13 cellular contexts compared by ENCODE assay signal in the genomic region with DNA sequence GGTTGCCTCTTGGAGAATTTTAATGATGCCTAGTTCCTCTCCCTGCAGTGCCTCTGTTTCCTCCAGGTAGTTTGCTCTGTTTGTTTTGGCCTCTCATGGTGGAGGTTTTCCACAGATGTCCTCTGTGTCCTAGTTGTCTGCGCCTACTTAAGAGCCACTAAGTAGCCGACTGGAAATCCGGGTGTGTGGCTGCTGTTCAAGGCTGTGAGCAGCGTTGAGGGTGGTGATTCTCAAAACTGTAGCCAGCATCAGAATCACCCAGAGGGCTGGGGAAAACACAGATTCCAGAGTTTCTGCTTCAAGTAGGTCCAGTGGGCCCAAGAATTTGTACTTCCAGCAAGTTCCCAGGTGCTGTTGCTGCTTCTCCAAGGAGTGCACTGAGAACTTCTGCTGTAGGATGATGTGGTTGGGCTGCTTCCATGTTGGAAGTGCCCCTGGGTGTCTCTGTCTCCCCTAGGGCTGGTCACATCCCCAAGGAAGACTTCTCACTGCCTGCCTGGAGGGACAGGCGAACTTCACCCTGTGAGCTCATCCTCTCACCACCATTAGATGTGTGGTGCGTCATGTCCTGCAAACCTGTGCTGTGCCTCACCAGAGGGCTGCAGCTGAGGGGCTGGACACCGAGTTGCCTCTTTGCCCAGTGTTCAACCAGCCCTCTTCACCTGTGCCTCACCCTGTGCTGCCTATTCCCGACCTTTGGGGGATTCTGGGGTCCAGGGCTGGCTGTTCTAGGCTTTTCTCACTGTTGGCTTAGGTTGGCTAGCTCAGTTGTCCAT. TPM values are rescaled to one million over a fixed set of nuclear protein-coding genes. Genes with fewer than 3 reads are reported as not detected.
A peak's percentile ranks its signal among the peaks of the same experiment; 100 is the strongest.
DNase-seq lines count a peak whose midpoint lies in the region; ATAC-seq and TF ChIP-seq lines count a peak whose summit lies in the region.
"Had no signal": no experiment of that assay in that cellular context is flagged by ENCODE, and none has a peak within 500 bp of the region (broad histone marks: within the 10 kb centered on the region; RNA-seq: fewer than 3 reads in every experiment).

No MANE protein-coding gene starts in this region.

- H3K27ac ChIP-seq in caudate nucleus (ENCODE audit: low read depth, low read length) = peak overlapping the region; percentile 14
- H3K27ac ChIP-seq: A549 had no signal

- intact Hi-C loops in activated CD4-positive, alpha-beta T cell treated with anti-CD3 and anti-CD28 coated beads, Interleukin-2, amount 10 ng/mL, durations not matched to agents 24 days and 14 days (cut with micrococcal nuclease) = no loop called here

- H3K9me3 Mint-ChIP-seq in activated CD4-positive, alpha-beta T cell treated with anti-CD3 and anti-CD28 coated beads, Interleukin-2, amount 10 ng/mL, durations not matched to agents 24 days and 14 days = no peaks in the 10 kb centered on the region
- no peaks in the 10 kb centered on the region for H3K9me3 Mint-ChIP-seq in osteocyte (ENCODE audit: unreplicated experiment)

- ATAC-seq in HG02981 (IDR thresholded peaks at IDR 0.05; ENCODE audit: unreplicated experiment) (no peak), GM18520 (IDR thresholded peaks at IDR 0.05; ENCODE audit: unreplicated experiment) (no peak)

- H3K4me3 Mint-ChIP-seq in activated CD4-positive, alpha-beta T cell treated with anti-CD3 and anti-CD28 coated beads, Interleukin-2, amount 10 ng/mL, durations not matched to agents 24 days and 14 days = peak overlapping the region; percentile 62
- no peak overlapping the region for H3K4me3 Mint-ChIP-seq in osteocyte (ENCODE audit: unreplicated experiment)

- no peaks in the 10 kb centered on the region for H3K27me3 Mint-ChIP-seq in activated CD4-positive, alpha-beta T cell treated with anti-CD3 and anti-CD28 coated beads, Interleukin-2, amount 10 ng/mL, durations not matched to agents 24 days and 14 days
- no peaks in the 10 kb centered on the region for H3K27me3 Mint-ChIP-seq in osteocyte (ENCODE audit: unreplicated experiment)

- H3K36me3 Mint-ChIP-seq in activated CD4-positive, alpha-beta T cell treated with anti-CD3 and anti-CD28 coated beads, Interleukin-2, amount 10 ng/mL, durations not matched to agents 24 days and 14 days (ENCODE audit: low read depth) = peaks cover 76% of the 10 kb centered on the region
- H3K36me3 Mint-ChIP-seq in osteocyte (ENCODE audit: unreplicated experiment) = peaks cover 80% of the 10 kb centered on the region

- DNase-seq in activated CD4-positive, alpha-beta T cell treated with anti-CD3 and anti-CD28 coated beads, Interleukin-2, amount 10 ng/mL, durations not matched to agents 24 days and 14 days = no peak
- no peak for DNase-seq in activated CD4-positive, alpha-beta T cell treated with anti-CD3 and anti-CD28 coated beads for 1 hour
- peak; percentile 79 for DNase-seq in NCI-H2029 treated with DMSO at 0.1 percent for 48 hours (lab: John Stamatoyannopoulos, UW)
- no peak for DNase-seq in caudate nucleus (lab: John Stamatoyannopoulos, UW)
- DNase-seq in osteocyte (ENCODE audit: extremely low spot score, unreplicated experiment) = peak; percentile 70
- DNase-seq in NCI-H82 treated with DMSO at 0.1 percent for 48 hours (lab: John Stamatoyannopoulos, UW; ENCODE audit: unreplicated experiment) = no peak
- DNase-seq: KBM-7, mammary epithelial cell, NCI-H1105 treated with DMSO at 0.1 percent for 48 hours, NCI-H2227 treated with DMSO at 0.1 percent for 48 hours had no signal

- TF ChIP-seq CTCF in osteocyte (IDR thresholded peaks at IDR 0.05) = no peak

- peak overlapping the region; percentile 68 for H3K27ac Mint-ChIP-seq in activated CD4-positive, alpha-beta T cell treated with anti-CD3 and anti-CD28 coated beads, Interleukin-2, amount 10 ng/mL, durations not matched to agents 24 days and 14 days
- no peak overlapping the region for H3K27ac Mint-ChIP-seq in osteocyte (ENCODE audit: unreplicated experiment)

- peaks cover 17% of the 10 kb centered on the region for H3K4me1 Mint-ChIP-seq in activated CD4-positive, alpha-beta T cell treated with anti-CD3 and anti-CD28 coated beads, Interleukin-2, amount 10 ng/mL, durations not matched to agents 24 days and 14 days
- H3K4me1 Mint-ChIP-seq in osteocyte (ENCODE audit: unreplicated experiment) = no peaks in the 10 kb centered on the region

RNA-seq across cellular contexts. Expression of a gene that starts 34.8 kb away (rescaled TPM):
- 48.6 and 50.7 TPM in 2 replicates for total RNA-seq in activated CD4-positive, alpha-beta T cell treated with anti-CD3 and anti-CD28 coated beads, Interleukin-2, amount 10 ng/mL, durations not matched to agents 24 days and 14 days
- 30.6 and 31.5 TPM in 2 replicates for total RNA-seq in osteocyte

RNA-seq across cellular contexts. Expression of a gene that starts 42.1 kb away (rescaled TPM):
- 167 and 176 TPM in 2 replicates for total RNA-seq in activated CD4-positive, alpha-beta T cell treated with anti-CD3 and anti-CD28 coated beads, Interleukin-2, amount 10 ng/mL, durations not matched to agents 24 days and 14 days
- 23.7 and 29.2 TPM in 2 replicates for total RNA-seq in osteocyte

Comparison
In these comparisons a context has a peak if more than half of its experiments do, and no peak if none do; other contexts are left out.
1. DNase-seq: peak in NCI-H2029 treated with DMSO at 0.1 percent for 48 hours (single experiment) and osteocyte (single experiment); none in activated CD4-positive, alpha-beta T cell treated with anti-CD3 and anti-CD28 coated beads, Interleukin-2, amount 10 ng/mL, durations not matched to agents 24 days and 14 days (single experiment), activated CD4-positive, alpha-beta T cell treated with anti-CD3 and anti-CD28 coated beads for 1 hour (single experiment), caudate nucleus (0 of 61) and NCI-H82 treated with DMSO at 0.1 percent for 48 hours (single experiment).